ENCODE assay signal across 8 cellular contexts in the genomic region with DNA sequence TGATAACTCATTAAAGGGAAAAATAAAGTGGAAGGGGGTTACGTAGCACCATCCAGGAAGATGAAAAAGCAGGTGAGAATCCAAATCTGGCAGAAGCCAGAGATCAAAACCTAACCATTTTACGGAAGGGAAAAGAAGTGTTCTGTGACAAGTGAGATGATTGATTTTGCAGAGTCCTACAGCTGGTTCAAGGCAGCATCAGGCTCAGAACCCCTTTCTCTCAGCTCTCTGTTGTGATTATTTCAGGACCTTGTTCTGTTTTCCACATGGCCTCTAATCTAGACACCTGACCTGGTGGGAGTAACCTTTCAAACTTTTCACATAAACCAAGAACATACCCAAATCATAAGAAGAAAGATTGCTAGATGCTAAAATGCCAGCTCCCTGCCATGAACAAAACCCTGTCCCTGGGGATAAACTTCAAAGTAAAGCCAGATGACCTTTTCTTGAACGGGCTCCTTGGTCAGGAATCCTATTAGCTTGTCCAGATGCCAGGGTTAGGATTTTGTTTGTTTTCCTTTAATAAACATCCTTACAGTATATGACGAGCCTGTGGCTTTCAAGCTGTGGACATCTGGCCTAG. TPM values are rescaled to one million over a fixed set of nuclear protein-coding genes. Genes with fewer than 3 reads are reported as not detected.
DNase-seq lines count a peak whose midpoint lies in the region; ATAC-seq, FAIRE-seq and TF ChIP-seq lines count a peak whose summit lies in the region.

No MANE protein-coding gene starts in this region.

- peak overlapping the region; percentile 54; the same call in 1 of the 2 replicates for H2AFZ ChIP-seq in K562 (ENCODE audit: low read depth, low read length)

- peak overlapping the region; percentile 63 to 100 (median 97) for H3K4me2 ChIP-seq in BLaER1 treated with 17β-estradiol and CSF1 and Interleukin-3, amounts not matched to agents 10 nM and 100 nM
- H3K4me2 ChIP-seq in K562 (ENCODE audit: insufficient read depth, low read length): no peak overlapping the region

- TF ChIP-seq POLR2A in K562 (conservative IDR thresholded peaks at IDR 0.05): no peak

- H3K4me3 ChIP-seq in BLaER1 treated with 17β-estradiol and CSF1 and Interleukin-3, amounts not matched to agents 10 nM and 100 nM: peak overlapping the region in 6 of 10 experiments; percentile 4 to 48 (median 32); a peak in 8 of 20 replicates
- no peak overlapping the region for H3K4me3 ChIP-seq in K562

- TF ChIP-seq RAD21 in K562 (CRISPR knock-in tag; conservative IDR thresholded peaks at IDR 0.05 in 1 of 2, IDR thresholded peaks at IDR 0.05 in 1 of 2): no peak

- no peak for DNase-seq in K562 (ENCODE audit: extremely low read depth in 1 of 4, low spot score in 3 of 4)
- no peak for DNase-seq in naive thymus-derived CD8-positive, alpha-beta T cell
- no peak for DNase-seq in nucleus accumbens (lab: John Stamatoyannopoulos, UW)
- DNase-seq in CD1c-positive myeloid dendritic cell (ENCODE audit: extremely low spot score): no peak
- DNase-seq in NCI-H1694 treated with DMSO at 0.1 percent for 48 hours (lab: John Stamatoyannopoulos, UW): no peak
- DNase-seq in NCI-H69 (lab: John Stamatoyannopoulos, UW): no peak

- peaks cover 0 to 28% (median 10%) of the 10 kb centered on the region in 5 donors for H3K27me3 Mint-ChIP-seq in naive thymus-derived CD8-positive, alpha-beta T cell

- peaks cover 23% of the 10 kb centered on the region; the same call in 2 of the 3 replicates for H3K79me2 ChIP-seq in K562 (ENCODE audit: control insufficient read depth, insufficient read depth, low read length)

- peak overlapping the region in 10 of 11 experiments; percentile 31 to 93 (median 71); a peak in 19 of 22 replicates for H3K9ac ChIP-seq in BLaER1 treated with 17β-estradiol and CSF1 and Interleukin-3, amounts not matched to agents 10 nM and 100 nM
- peak overlapping the region in 1 of 2 experiments; percentile 33; a peak in 1 of 4 replicates for H3K9ac ChIP-seq in K562 (ENCODE audit: insufficient read depth in 1 of 2, low read depth in 2 of 2, low read length in 2 of 2)

- H3K27ac Mint-ChIP-seq in naive thymus-derived CD8-positive, alpha-beta T cell: peak overlapping the region in 9 of 10 donors; percentile 22 to 89 (median 75)

- H3K36me3 Mint-ChIP-seq in naive thymus-derived CD8-positive, alpha-beta T cell: peaks cover 0 to 4% (median 2%) of the 10 kb centered on the region in 3 donors

- POLR2A ChIA-PET in K562 (lab: Yijun Ruan, JAX): interaction anchor here (0.6 to 1.3 kb wide), 4 partner anchors 8 to 62 kb away, joined by 3 to 7 read pairs (median 5); no protein-coding TSS in a partner anchor
- POLR2A ChIA-PET in naive thymus-derived CD8-positive, alpha-beta T cell (lab: Charles Lee): interaction anchor here (0.6 kb wide), 1 partner anchor 197 kb away, joined by 5 read pairs; no protein-coding TSS in a partner anchor

- H3K36me3 ChIP-seq in BLaER1 treated with 17β-estradiol and CSF1 and Interleukin-3, amounts not matched to agents 10 nM and 100 nM: peaks cover 0 to 41% (median 15%) of the 10 kb centered on the region in 11 experiments; a peak in 14 of 22 replicates
- peaks cover 16% of the 10 kb centered on the region; the same call in 2 of the 3 replicates for H3K36me3 ChIP-seq in K562 (ENCODE audit: control insufficient read depth, insufficient read depth, low read length)

- H3K4me1 ChIP-seq in BLaER1 treated with 17β-estradiol and CSF1 and Interleukin-3, amounts not matched to agents 10 nM and 100 nM: peaks cover 52 to 93% (median 73%) of the 10 kb centered on the region in 10 experiments
- peaks cover 16 to 52% of the 10 kb centered on the region in 2 experiments for H3K4me1 ChIP-seq in K562 (replicated peaks in 1 of 2; ENCODE audit: control insufficient read depth in 2 of 2, insufficient read depth in 2 of 2, low read length in 2 of 2)

- FAIRE-seq in K562 (lab: Jason Lieb, UNC): peak; percentile 6

- H4K20me1 ChIP-seq in BLaER1 treated with 17β-estradiol and CSF1 and Interleukin-3, amounts not matched to agents 10 nM and 100 nM: peaks cover 9 to 63% (median 18%) of the 10 kb centered on the region in 11 experiments; a peak in 20 of 22 replicates
- no peaks in the 10 kb centered on the region for H4K20me1 ChIP-seq in K562 (replicated peaks; ENCODE audit: control insufficient read depth, insufficient read depth, low read length)

- intact Hi-C loops in K562 (cut with micrococcal nuclease): loop anchor here (5.0 kb wide), 1 partner anchor 34 kb away; no protein-coding TSS in a partner anchor

- H3K4me1 Mint-ChIP-seq in naive thymus-derived CD8-positive, alpha-beta T cell: peaks cover 12 to 82% (median 53%) of the 10 kb centered on the region in 4 donors

- CTCF ChIA-PET in K562 (lab: Yijun Ruan, JAX; ENCODE audit: low intra/inter-chr PET ratio): no interaction called here

- no peaks in the 10 kb centered on the region for H3K9me3 Mint-ChIP-seq in naive thymus-derived CD8-positive, alpha-beta T cell

- peak overlapping the region; percentile 16 to 72 (median 54) for H3K4me3 Mint-ChIP-seq in naive thymus-derived CD8-positive, alpha-beta T cell

- ATAC-seq in HG03039 (IDR thresholded peaks at IDR 0.05; ENCODE audit: unreplicated experiment) (peak; percentile 0), K562 (no peak)
- ATAC-seq in naive thymus-derived CD8-positive, alpha-beta T cell: no peak

- in situ Hi-C loops in K562 (cut with MboI): no loop called here

- no TSS peak for BruUV-seq in K562 (replicated peaks; lab: Mats Ljungman, UMichigan)

- H3K9me3 ChIP-seq in BLaER1 treated with 17β-estradiol and CSF1 and Interleukin-3, amounts not matched to agents 10 nM and 100 nM (replicated peaks in 1 of 11): peaks cover 0 to 7% (median 0%) of the 10 kb centered on the region in 11 experiments; a peak in 1 of 22 replicates
- H3K9me3 ChIP-seq in K562 (replicated peaks; ENCODE audit: control insufficient read depth, insufficient read depth, low read depth, low read length): no peaks in the 10 kb centered on the region

- no peak for TF ChIP-seq CTCF in K562 (IDR thresholded peaks at IDR 0.05 in 2 of 3, conservative IDR thresholded peaks at IDR 0.05 in 1 of 3; ENCODE audit: insufficient read depth in 2 of 3, low read depth in 1 of 3, low read length in 3 of 3)

- TF ChIP-seq EP300 in K562 (IDR thresholded peaks at IDR 0.05; ENCODE audit: low read length): no peak

- H3K27me3 ChIP-seq in BLaER1 treated with 17β-estradiol and CSF1 and Interleukin-3, amounts not matched to agents 10 nM and 100 nM: peaks cover 0 to 39% (median 34%) of the 10 kb centered on the region in 11 experiments; a peak in 18 of 22 replicates
- H3K27me3 ChIP-seq in K562 (ENCODE audit: control insufficient read depth in 2 of 2, insufficient read depth in 2 of 2, low read length in 2 of 2): no peaks in the 10 kb centered on the region

- 42% methylated on average over 4 of the region's 4 CpGs for WGBS in K562 (ENCODE audit: insufficient coverage, low coverage, missing lambda C conversion rate)

- H3K27ac ChIP-seq in BLaER1 treated with 17β-estradiol and CSF1 and Interleukin-3, amounts not matched to agents 10 nM and 100 nM: peak overlapping the region; percentile 27 to 92 (median 84)
- H3K27ac ChIP-seq in K562 (ENCODE audit: extremely low read depth, low read depth, low read length): peak overlapping the region; percentile 37; the same call in 1 of the 3 replicates

- H3K9me1 ChIP-seq in K562 (ENCODE audit: control insufficient read depth, insufficient read depth, low read length): no peaks in the 10 kb centered on the region

TF ChIP-seq in K562, 482 proteins besides CTCF, POLR2A, EP300 and RAD21:
- TF ChIP-seq MIER1 (IDR thresholded peaks at IDR 0.05; ENCODE audit: low read depth): no peak
- TF ChIP-seq MEIS2 (IDR thresholded peaks at IDR 0.05; ENCODE audit: partially characterized antibody): peak; percentile 45
TF ChIP-seq in K562: peak in this region for 1.

RNA-seq across cellular contexts. Expression of gene DUSP5, which starts 5.9 kb away (rescaled TPM):
- total RNA-seq in K562 (2011; cell fraction: chromatin; rRNA removed; ENCODE audit: low replicate concordance): 4.3 and 7.9 TPM in 2 replicates
- 4.7 and 6.2 TPM in 2 replicates for total RNA-seq in K562 (2011; cell fraction: nucleolus; rRNA removed)
- total RNA-seq in K562 (2011; cell fraction: nucleoplasm; rRNA removed): 3.0 and 4.0 TPM in 2 replicates
- total RNA-seq in K562 (2014; rRNA removed): 1.4 and 2.8 TPM in 2 replicates
- 2.2 and 2.3 TPM in 2 replicates for total RNA-seq in K562 (2014; rRNA removed; fragmentation: Illumina TruSeq; extraction: Trizol)
- total RNA-seq in K562 (2015; rRNA removed; fragmentation: Illumina TruSeq; extraction: Trizol): 2.0 and 2.4 TPM in 2 replicates
- total RNA-seq in K562 (2021): 3.4 and 3.5 TPM in 2 replicates
- 2.5 and 3.4 TPM in 2 replicates for polyA plus RNA-seq in K562 (2011; rRNA removed)
- polyA plus RNA-seq in K562 (2011; cell fraction: cytosol; rRNA removed): 2.9 and 4.8 TPM in 2 replicates
- polyA plus RNA-seq in K562 (2011; cell fraction: nucleus; rRNA removed): 3.3 and 6.1 TPM in 2 replicates
- polyA plus RNA-seq in K562 (2012): 4.0 and 6.8 TPM in 2 replicates
- 2.4 TPM in 2 replicates for polyA plus RNA-seq in K562 (2014; fragmentation: Illumina TruSeq; extraction: Trizol)
- polyA plus RNA-seq in K562 (2014; fragmentation: Nextera tagmentation; extraction: Ambion mirVana): under 1 TPM; 0.49 to 0.71 TPM
- polyA plus RNA-seq in K562 (2014; rRNA removed): 1.5 and 1.9 TPM in 2 replicates
- polyA minus RNA-seq in K562 (2011; rRNA and poly(A)+ RNA removed): 5.1 and 10.5 TPM in 2 replicates
- 5.7 and 12.0 TPM in 2 replicates for polyA minus RNA-seq in K562 (2011; cell fraction: cytosol; rRNA and poly(A)+ RNA removed)
- polyA minus RNA-seq in K562 (2011; cell fraction: nucleus; rRNA and poly(A)+ RNA removed): 3.2 and 4.7 TPM in 2 replicates
- 1 to 10 TPM; 1.1 to 1.2 TPM for total RNA-seq in naive thymus-derived CD8-positive, alpha-beta T cell
- 1 to 10 TPM in 1 of 3 donors, under 1 TPM in 2; 0.13 to 2.7 (median 0.44) TPM for polyA plus RNA-seq in naive thymus-derived CD8-positive, alpha-beta T cell
